ENCODE assay signal across 13 cellular contexts in the genomic region with DNA sequence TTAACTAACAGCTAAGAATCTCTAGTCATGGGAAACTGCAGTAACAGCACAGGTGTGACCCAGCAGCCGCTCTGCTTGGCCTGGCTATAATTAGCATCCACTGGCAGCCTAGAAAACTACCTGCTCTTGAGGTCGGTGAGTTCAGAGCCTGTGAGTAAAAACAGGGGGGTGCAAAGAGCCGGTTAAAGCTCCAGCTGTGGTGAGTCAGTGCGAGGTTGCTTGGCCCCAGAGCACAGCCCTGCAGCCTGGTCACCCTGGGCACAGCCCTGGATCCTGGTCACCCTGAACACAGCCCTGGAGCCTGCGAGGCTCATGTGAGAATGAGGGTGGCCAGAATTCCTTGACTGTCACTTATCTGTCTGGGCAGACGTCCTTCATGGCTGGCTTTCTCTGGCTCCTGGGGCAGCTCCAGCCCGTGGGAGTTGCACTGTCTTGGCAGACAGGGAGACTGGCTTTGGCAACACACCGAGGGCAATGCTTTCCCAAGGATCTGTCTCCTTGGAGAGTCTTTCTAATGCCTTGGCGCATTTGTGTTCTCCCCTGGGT.
DNase-seq lines count a peak whose midpoint lies in the region; ATAC-seq and TF ChIP-seq lines count a peak whose summit lies in the region.
"Had no signal": no experiment of that assay in that cellular context is flagged by ENCODE, and none has a peak within 500 bp of the region (broad histone marks: within the 10 kb centered on the region; RNA-seq: fewer than 3 reads in every experiment).

No MANE protein-coding gene starts in this region.

- H3K9me3 ChIP-seq in right cardiac atrium (ENCODE audit: control insufficient read depth, low read length), result no peaks in the 10 kb centered on the region
- H3K9me3 ChIP-seq in psoas muscle, result no peaks in the 10 kb centered on the region

- H3K4me3 ChIP-seq in right cardiac atrium (ENCODE audit: low read length), result no peak overlapping the region
- H3K4me3 ChIP-seq in psoas muscle, result no peak overlapping the region

- no peaks in the 10 kb centered on the region for H3K36me3 ChIP-seq in psoas muscle (ENCODE audit: insufficient read depth in 1 of 2, low read depth in 1 of 2)

- 29% methylated on average over 9 of the region's 9 CpGs for WGBS in right cardiac atrium
- WGBS in psoas muscle, 3 donors, result 9 to 14% (median 11%) methylated on average over 9 of the region's 9 CpGs

- DNase-seq in WTC11 (ENCODE audit: low spot score), result peak; percentile 23
- DNase-seq in right cardiac atrium, result peak; percentile 34 to 55 (median 41)
- DNase-seq in psoas muscle, result peak; percentile 40 to 79
- no peak for DNase-seq in mesothelial cell of epicardium (ENCODE audit: low spot score in 2 of 2, unreplicated experiment in 2 of 2)
- DNase-seq in D341Med (ENCODE audit: low spot score), result no peak
- no peak for DNase-seq in NK-92 treated with Interleukin-12 subunit alpha and Interleukin-12 subunit beta, amount 100 ng/mL, for 24 hours (lab: John Stamatoyannopoulos, UW)
- DNase-seq: activated CD4-positive, alpha-beta T cell treated with anti-CD3 and anti-CD28 coated beads for 36 hours; erythroblast; immature natural killer cell; NCI-H1436 treated with DMSO at 0.1 percent for 48 hours had no signal

- H3K4me1 ChIP-seq in right cardiac atrium (ENCODE audit: control insufficient read depth, insufficient read depth, low read length) (no peaks in the 10 kb centered on the region), psoas muscle (peaks cover 10% of the 10 kb centered on the region)

- H3K27ac Mint-ChIP-seq in WTC11 (no peak overlapping the region), mesothelial cell of epicardium (no peak overlapping the region)
- H3K27ac Mint-ChIP-seq: activated CD4-positive, alpha-beta T cell treated with anti-CD3 and anti-CD28 coated beads for 36 hours; immature natural killer cell had no signal

- H3K4me1 Mint-ChIP-seq in WTC11 (peaks cover 21% of the 10 kb centered on the region), mesothelial cell of epicardium (peaks cover 5% of the 10 kb centered on the region)
- H3K4me1 Mint-ChIP-seq: activated CD4-positive, alpha-beta T cell treated with anti-CD3 and anti-CD28 coated beads for 36 hours; immature natural killer cell had no signal

- H3K27ac ChIP-seq in right cardiac atrium (ENCODE audit: low read length) (no peak overlapping the region), psoas muscle (peak overlapping the region; percentile 62)

- H3K27me3 Mint-ChIP-seq in WTC11 (ENCODE audit: low read depth) (no peaks in the 10 kb centered on the region), mesothelial cell of epicardium (ENCODE audit: low read depth) (peaks cover 25% of the 10 kb centered on the region)

- H3K27me3 ChIP-seq in right cardiac atrium (ENCODE audit: control insufficient read depth, insufficient read depth), result no peaks in the 10 kb centered on the region
- H3K27me3 ChIP-seq in psoas muscle (ENCODE audit: insufficient read depth in 3 of 3, low read length in 2 of 3), result peaks cover 0 to 2% (median 0%) of the 10 kb centered on the region in 3 donors

- H3K9me3 Mint-ChIP-seq in WTC11 (no peaks in the 10 kb centered on the region), mesothelial cell of epicardium (no peaks in the 10 kb centered on the region)
- H3K9me3 Mint-ChIP-seq: immature natural killer cell, nephron had no signal

- intact Hi-C loops in right cardiac atrium (cut with DNase I), result no loop called here
- intact Hi-C loops in psoas muscle (cut with DNase I), result loop anchor here in 1 of 2 donors (5.0 kb wide), 1 partner anchor 245 kb away; no protein-coding TSS in a partner anchor

- no peaks in the 10 kb centered on the region for H3K36me3 Mint-ChIP-seq in WTC11
- no peaks in the 10 kb centered on the region for H3K36me3 Mint-ChIP-seq in mesothelial cell of epicardium
- H3K36me3 Mint-ChIP-seq: immature natural killer cell had no signal

- POLR2A ChIA-PET in WTC11 (lab: Charles Lee), result no interaction called here

- TF ChIP-seq CTCF in WTC11 (IDR thresholded peaks at IDR 0.05) (no peak), psoas muscle (IDR thresholded peaks at IDR 0.05) (no peak), mesothelial cell of epicardium (IDR thresholded peaks at IDR 0.05; ENCODE audit: unreplicated experiment) (no peak)

- H3K4me3 Mint-ChIP-seq in WTC11 (no peak overlapping the region), mesothelial cell of epicardium (no peak overlapping the region)
- H3K4me3 Mint-ChIP-seq: activated CD4-positive, alpha-beta T cell treated with anti-CD3 and anti-CD28 coated beads for 36 hours; immature natural killer cell; nephron had no signal

- CTCF ChIA-PET in WTC11 (lab: Charles Lee), result interaction anchor here (0.6 kb wide), 1 partner anchor 169 kb away, joined by 4 read pairs; no protein-coding TSS in a partner anchor

- ATAC-seq in GM18868 (IDR thresholded peaks at IDR 0.05; ENCODE audit: unreplicated experiment) (peak; percentile 78), WTC11 (peak; percentile 83), right cardiac atrium (peak; percentile 84 to 86), psoas muscle (peak; percentile 87 to 97 (median 93)), GM21528 (IDR thresholded peaks at IDR 0.05; ENCODE audit: low FRiP score, unreplicated experiment) (no peak)
- ATAC-seq: activated CD4-positive, alpha-beta T cell treated with anti-CD3 and anti-CD28 coated beads for 36 hours had no signal

TF ChIP-seq in WTC11, 78 proteins besides CTCF, POLR2A, EP300 and RAD21 (continues in another document):
- TF ChIP-seq, protein P1, sequence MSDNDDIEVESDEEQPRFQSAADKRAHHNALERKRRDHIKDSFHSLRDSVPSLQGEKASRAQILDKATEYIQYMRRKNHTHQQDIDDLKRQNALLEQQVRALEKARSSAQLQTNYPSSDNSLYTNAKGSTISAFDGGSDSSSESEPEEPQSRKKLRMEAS (CRISPR knock-in tag; IDR thresholded peaks at IDR 0.05), result no peak
- TF ChIP-seq, protein P2, sequence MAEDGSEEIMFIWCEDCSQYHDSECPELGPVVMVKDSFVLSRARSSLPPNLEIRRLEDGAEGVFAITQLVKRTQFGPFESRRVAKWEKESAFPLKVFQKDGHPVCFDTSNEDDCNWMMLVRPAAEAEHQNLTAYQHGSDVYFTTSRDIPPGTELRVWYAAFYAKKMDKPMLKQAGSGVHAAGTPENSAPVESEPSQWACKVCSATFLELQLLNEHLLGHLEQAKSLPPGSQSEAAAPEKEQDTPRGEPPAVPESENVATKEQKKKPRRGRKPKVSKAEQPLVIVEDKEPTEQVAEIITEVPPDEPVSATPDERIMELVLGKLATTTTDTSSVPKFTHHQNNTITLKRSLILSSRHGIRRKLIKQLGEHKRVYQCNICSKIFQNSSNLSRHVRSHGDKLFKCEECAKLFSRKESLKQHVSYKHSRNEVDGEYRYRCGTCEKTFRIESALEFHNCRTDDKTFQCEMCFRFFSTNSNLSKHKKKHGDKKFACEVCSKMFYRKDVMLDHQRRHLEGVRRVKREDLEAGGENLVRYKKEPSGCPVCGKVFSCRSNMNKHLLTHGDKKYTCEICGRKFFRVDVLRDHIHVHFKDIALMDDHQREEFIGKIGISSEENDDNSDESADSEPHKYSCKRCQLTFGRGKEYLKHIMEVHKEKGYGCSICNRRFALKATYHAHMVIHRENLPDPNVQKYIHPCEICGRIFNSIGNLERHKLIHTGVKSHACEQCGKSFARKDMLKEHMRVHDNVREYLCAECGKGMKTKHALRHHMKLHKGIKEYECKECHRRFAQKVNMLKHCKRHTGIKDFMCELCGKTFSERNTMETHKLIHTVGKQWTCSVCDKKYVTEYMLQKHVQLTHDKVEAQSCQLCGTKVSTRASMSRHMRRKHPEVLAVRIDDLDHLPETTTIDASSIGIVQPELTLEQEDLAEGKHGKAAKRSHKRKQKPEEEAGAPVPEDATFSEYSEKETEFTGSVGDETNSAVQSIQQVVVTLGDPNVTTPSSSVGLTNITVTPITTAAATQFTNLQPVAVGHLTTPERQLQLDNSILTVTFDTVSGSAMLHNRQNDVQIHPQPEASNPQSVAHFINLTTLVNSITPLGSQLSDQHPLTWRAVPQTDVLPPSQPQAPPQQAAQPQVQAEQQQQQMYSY (CRISPR knock-in tag; IDR thresholded peaks at IDR 0.05), result no peak
- TF ChIP-seq IRF2 (CRISPR knock-in tag; IDR thresholded peaks at IDR 0.05; ENCODE audit: borderline replicate concordance, low read depth) (no peak), TP53 (CRISPR knock-in tag; IDR thresholded peaks at IDR 0.05) (no peak), ZNF317 (CRISPR knock-in tag; IDR thresholded peaks at IDR 0.05; ENCODE audit: borderline replicate concordance, low read depth) (no peak), SMAD4 (CRISPR knock-in tag; IDR thresholded peaks at IDR 0.05) (no peak), ZNF232 (CRISPR knock-in tag; IDR thresholded peaks at IDR 0.05) (no peak), TCF7 (CRISPR knock-in tag; IDR thresholded peaks at IDR 0.05; ENCODE audit: low read depth) (no peak), ELF4 (CRISPR knock-in tag; IDR thresholded peaks at IDR 0.05; ENCODE audit: low read depth) (no peak), GABPB1 (CRISPR knock-in tag; IDR thresholded peaks at IDR 0.05) (no peak), MYBL2 (CRISPR knock-in tag; IDR thresholded peaks at IDR 0.05) (no peak), ZNF396 (CRISPR knock-in tag; IDR thresholded peaks at IDR 0.05; ENCODE audit: borderline replicate concordance) (no peak), SP1 (CRISPR knock-in tag; conservative IDR thresholded peaks at IDR 0.05) (no peak)
- TF ChIP-seq, protein P3, sequence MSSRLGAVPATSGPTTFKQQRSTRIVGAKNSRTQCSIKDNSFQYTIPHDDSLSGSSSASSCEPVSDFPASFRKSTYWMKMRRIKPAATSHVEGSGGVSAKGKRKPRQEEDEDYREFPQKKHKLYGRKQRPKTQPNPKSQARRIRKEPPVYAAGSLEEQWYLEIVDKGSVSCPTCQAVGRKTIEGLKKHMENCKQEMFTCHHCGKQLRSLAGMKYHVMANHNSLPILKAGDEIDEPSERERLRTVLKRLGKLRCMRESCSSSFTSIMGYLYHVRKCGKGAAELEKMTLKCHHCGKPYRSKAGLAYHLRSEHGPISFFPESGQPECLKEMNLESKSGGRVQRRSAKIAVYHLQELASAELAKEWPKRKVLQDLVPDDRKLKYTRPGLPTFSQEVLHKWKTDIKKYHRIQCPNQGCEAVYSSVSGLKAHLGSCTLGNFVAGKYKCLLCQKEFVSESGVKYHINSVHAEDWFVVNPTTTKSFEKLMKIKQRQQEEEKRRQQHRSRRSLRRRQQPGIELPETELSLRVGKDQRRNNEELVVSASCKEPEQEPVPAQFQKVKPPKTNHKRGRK (CRISPR knock-in tag; IDR thresholded peaks at IDR 0.05; ENCODE audit: borderline replicate concordance), result no peak
- TF ChIP-seq, protein P4, sequence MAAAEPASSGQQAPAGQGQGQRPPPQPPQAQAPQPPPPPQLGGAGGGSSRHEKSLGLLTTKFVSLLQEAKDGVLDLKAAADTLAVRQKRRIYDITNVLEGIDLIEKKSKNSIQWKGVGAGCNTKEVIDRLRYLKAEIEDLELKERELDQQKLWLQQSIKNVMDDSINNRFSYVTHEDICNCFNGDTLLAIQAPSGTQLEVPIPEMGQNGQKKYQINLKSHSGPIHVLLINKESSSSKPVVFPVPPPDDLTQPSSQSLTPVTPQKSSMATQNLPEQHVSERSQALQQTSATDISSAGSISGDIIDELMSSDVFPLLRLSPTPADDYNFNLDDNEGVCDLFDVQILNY (CRISPR knock-in tag; IDR thresholded peaks at IDR 0.05), result no peak

Comparison
In these comparisons a context has a peak if more than half of its experiments do, and no peak if none do; other contexts are left out.
1. DNase-seq: peak in WTC11 (single experiment), right cardiac atrium (3 of 3) and psoas muscle (2 of 2); none in mesothelial cell of epicardium (0 of 2), D341Med (single experiment) and NK-92 treated with Interleukin-12 subunit alpha and Interleukin-12 subunit beta, amount 100 ng/mL, for 24 hours (single experiment).